15 cellular contexts compared by ENCODE assay signal in the genomic region with DNA sequence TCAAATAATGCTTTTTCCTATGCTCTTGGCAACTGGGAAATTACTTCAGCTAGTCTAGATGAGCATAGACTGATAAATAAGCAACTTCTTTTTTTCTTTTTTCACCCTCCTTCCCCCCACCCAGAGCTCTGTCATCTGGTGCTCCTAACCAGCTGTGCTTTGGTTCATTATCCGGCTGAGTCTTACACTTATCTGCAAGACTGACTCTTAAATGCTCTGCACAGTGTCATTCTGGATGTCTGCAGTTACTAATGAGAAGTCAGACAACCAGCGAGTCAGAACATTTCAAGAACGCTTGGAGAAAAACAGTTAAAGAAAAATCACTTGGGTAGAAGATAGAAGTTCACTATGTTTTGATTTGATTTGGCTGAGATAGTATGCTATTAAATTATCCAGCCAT.
DNase-seq lines count a peak whose midpoint lies in the region; FAIRE-seq and TF ChIP-seq lines count a peak whose summit lies in the region.
"Had no signal": no experiment of that assay in that cellular context is flagged by ENCODE, and none has a peak within 500 bp of the region (broad histone marks: within the 10 kb centered on the region; RNA-seq: fewer than 3 reads in every experiment).

No MANE protein-coding gene starts in this region.

- no peak overlapping the region for H3K4me2 ChIP-seq in mesenchymal stem cell (ENCODE audit: low read length, poor library complexity, severe bottlenecking)
- H3K4me2 ChIP-seq in OCI-LY7 (ENCODE audit: low read length) = no peak overlapping the region

- POLR2A ChIA-PET in OCI-LY7 (lab: Charles Lee) = no interaction called here

- peak; percentile 5 for FAIRE-seq in RCC 7860 (lab: Jason Lieb, UNC)

- H3K4me1 ChIP-seq in BE2C (peaks cover 31% of the 10 kb centered on the region), mesenchymal stem cell (ENCODE audit: control insufficient read depth, insufficient read depth, low read depth, low read length) (peaks cover 2% of the 10 kb centered on the region), OCI-LY7 (ENCODE audit: insufficient read depth, low read length, poor library complexity, severe bottlenecking) (no peaks in the 10 kb centered on the region)
- H3K4me1 ChIP-seq: Peyer's patch had no signal

- WGBS in mesenchymal stem cell = 11% methylated on average over 3 of the region's 3 CpGs

- no peak overlapping the region for H2BK120ac ChIP-seq in mesenchymal stem cell (ENCODE audit: low read depth, low read length)

- CTCF ChIA-PET in OCI-LY7 (lab: Charles Lee; ENCODE audit: unreplicated experiment) = no interaction called here

- no peaks in the 10 kb centered on the region for H4K20me1 ChIP-seq in OCI-LY7 (ENCODE audit: insufficient read depth, low read length)

- TF ChIP-seq CTCF in BE2C (IDR thresholded peaks at IDR 0.05; ENCODE audit: low read depth, low read length) = no peak
- TF ChIP-seq CTCF in OCI-LY7 (conservative IDR thresholded peaks at IDR 0.05; ENCODE audit: low read length) = no peak

- no peaks in the 10 kb centered on the region for H3K79me1 ChIP-seq in mesenchymal stem cell (replicated peaks; ENCODE audit: low read length, poor library complexity, severe bottlenecking)

- H2BK15ac ChIP-seq in mesenchymal stem cell (ENCODE audit: low read depth, poor library complexity, severe bottlenecking) = no peak overlapping the region

- no peak overlapping the region for H2BK5ac ChIP-seq in mesenchymal stem cell (ENCODE audit: low read depth, low read length, poor library complexity, severe bottlenecking)

- H3K4me3 ChIP-seq in BE2C (ENCODE audit: low read depth, low read length) (no peak overlapping the region), mesenchymal stem cell (ENCODE audit: insufficient read depth in 1 of 2, low read depth in 1 of 2, low read length in 2 of 2) (no peak overlapping the region), OCI-LY7 (ENCODE audit: low read depth, low read length, poor library complexity, severe bottlenecking) (no peak overlapping the region)
- H3K4me3 ChIP-seq: GM12878, Peyer's patch had no signal

- H4K8ac ChIP-seq in mesenchymal stem cell (ENCODE audit: low read length) = no peak overlapping the region

- H3K9me2 ChIP-seq in OCI-LY7 (ENCODE audit: insufficient read depth, low read length) = no peaks in the 10 kb centered on the region

- no peak overlapping the region for H2AFZ ChIP-seq in mesenchymal stem cell (ENCODE audit: low read depth, low read length)
- no peak overlapping the region for H2AFZ ChIP-seq in OCI-LY7 (ENCODE audit: low read length)

- no peak overlapping the region for H3K23ac ChIP-seq in mesenchymal stem cell (ENCODE audit: low read length in 2 of 2)

- H3K27ac ChIP-seq in mesenchymal stem cell (ENCODE audit: low read length, poor library complexity, severe bottlenecking) = no peak overlapping the region
- H3K27ac ChIP-seq in OCI-LY7 (ENCODE audit: low read depth, low read length, poor library complexity, severe bottlenecking) = no peak overlapping the region
- H3K27ac ChIP-seq: Peyer's patch had no signal

- no peak overlapping the region for H3K4ac ChIP-seq in mesenchymal stem cell (ENCODE audit: low read depth in 1 of 2, low read length in 2 of 2)

- intact Hi-C loops in OCI-LY7 (cut with micrococcal nuclease; ENCODE audit: unreplicated experiment) = no loop called here

- H3K18ac ChIP-seq in mesenchymal stem cell (ENCODE audit: low read depth in 1 of 2, low read length in 2 of 2) = no peak overlapping the region

- BruUV-seq in OCI-LY7 (replicated peaks; lab: Mats Ljungman, UMichigan) = no TSS peak

- H2BK12ac ChIP-seq in mesenchymal stem cell (ENCODE audit: low read length in 2 of 2) = no peak overlapping the region

- H3K79me2 ChIP-seq in OCI-LY7 (ENCODE audit: insufficient read depth, low read depth, low read length) = no peaks in the 10 kb centered on the region

- H3K27me3 ChIP-seq in BE2C (no peaks in the 10 kb centered on the region), mesenchymal stem cell (ENCODE audit: control insufficient read depth in 1 of 2, insufficient read depth in 1 of 2, low read length in 2 of 2) (no peaks in the 10 kb centered on the region)
- H3K27me3 ChIP-seq: Peyer's patch had no signal

- H3K14ac ChIP-seq in mesenchymal stem cell (ENCODE audit: low read length in 2 of 2) = no peak overlapping the region

- DNase-seq in BE2C (peak; percentile 54), RCC 7860 (ENCODE audit: low spot score) (no peak), glomerular visceral epithelial cell (ENCODE audit: extremely low spot score) (peak; percentile 17), mesenchymal stem cell (peak; percentile 73), GM03348 (ENCODE audit: low spot score) (no peak), GM19238 (ENCODE audit: insufficient read length, low spot score) (no peak), OCI-LY7 (ENCODE audit: low spot score) (no peak), NCI-H2227 (lab: John Stamatoyannopoulos, UW; ENCODE audit: unreplicated experiment) (no peak)
- DNase-seq: Caco-2, HFFc6, KBM-7, NCI-H1048, Peyer's patch, SIG-M5 had no signal

- H2AK5ac ChIP-seq in mesenchymal stem cell (ENCODE audit: low read length, severe bottlenecking) = no peak overlapping the region

- H3K9me3 ChIP-seq in BE2C = no peaks in the 10 kb centered on the region
- no peaks in the 10 kb centered on the region for H3K9me3 ChIP-seq in mesenchymal stem cell (ENCODE audit: control insufficient read depth, low read length)
- H3K9me3 ChIP-seq in OCI-LY7 (ENCODE audit: low read length) = no peaks in the 10 kb centered on the region

- no peak overlapping the region for H4K91ac ChIP-seq in mesenchymal stem cell (ENCODE audit: low read length)

- H3K9ac ChIP-seq in mesenchymal stem cell (ENCODE audit: low read length) = no peak overlapping the region

- H3K36me3 ChIP-seq in BE2C (no peaks in the 10 kb centered on the region), mesenchymal stem cell (ENCODE audit: control insufficient read depth in 1 of 2, insufficient read depth in 2 of 2, low read depth in 1 of 2, low read length in 2 of 2) (no peaks in the 10 kb centered on the region), OCI-LY7 (ENCODE audit: insufficient read depth, low read length) (no peaks in the 10 kb centered on the region)
- H3K36me3 ChIP-seq: Peyer's patch had no signal

Comparison
In these comparisons a context has a peak if more than half of its experiments do, and no peak if none do; other contexts are left out.
1. DNase-seq: peak in BE2C (single experiment), glomerular visceral epithelial cell (single experiment) and mesenchymal stem cell (single experiment); none in RCC 7860 (single experiment), GM03348 (single experiment), GM19238 (single experiment), OCI-LY7 (single experiment) and NCI-H2227 (single experiment).